24 cellular contexts compared by ENCODE assay signal in genomic region chr7:114722562-114722961, GRCh38.
"Had no signal": no experiment of that assay in that cellular context is flagged by ENCODE, and none has a peak within 500 bp of the region (broad histone marks: within the 10 kb centered on the region; RNA-seq: fewer than 3 reads in every experiment).

No MANE protein-coding gene starts in this region.

- H3K27ac ChIP-seq: SK-N-MC had no signal

- ATAC-seq: activated CD8-positive, alpha-beta memory T cell treated with anti-CD3 and anti-CD28 coated beads, Interleukin-2, amount 10 ng/mL, durations not matched to agents 7 days and 5 days; activated T-helper 17 cell treated with anti-CD3 and anti-CD28 coated beads, Interleukin-2, amount 50 U/mL, for 72 hours; Right ventricle myocardium inferior; T-cell had no signal

- H3K4me3 ChIP-seq: SK-N-MC had no signal

- FAIRE-seq: astrocyte, TTC549 had no signal

- DNase-seq: activated B cell treated with CpG ODN at 0.5 μM for 24 hours; activated CD4-positive, alpha-beta T cell treated with anti-CD3 and anti-CD28 coated beads for 1 hour; activated CD4-positive, alpha-beta T cell treated with anti-CD3 and anti-CD28 coated beads, Interleukin-2, amount 10 ng/mL, durations not matched to agents 24 days and 14 days; activated CD4-positive, alpha-beta T cell treated with anti-CD3 and anti-CD28 coated beads, Interleukin-2, amount 50 U/mL, for 48 hours; activated CD8-positive, alpha-beta memory T cell treated with anti-CD3 and anti-CD28 coated beads, Interleukin-2, amount 10 ng/mL, durations not matched to agents 7 days and 5 days; activated gamma-delta T cell; activated naive CD4-positive, alpha-beta T cell treated with anti-CD3 and anti-CD28 coated beads for 36 hours; activated T-cell treated with anti-CD3 and anti-CD28 coated beads, Interleukin-2, amount 50 U/mL, for 48 hours; amygdala; MM.1S; NCI-H1105; NCI-H1436; NCI-H1694 treated with DMSO at 0.1 percent for 48 hours; NCI-H2029 treated with DMSO at 0.1 percent for 48 hours; NCI-H524; RPMI8226; T-cell; T-helper 2 cell; T1000 had no signal
